ENCODE assay signal across 17 cellular contexts in the genomic region with DNA sequence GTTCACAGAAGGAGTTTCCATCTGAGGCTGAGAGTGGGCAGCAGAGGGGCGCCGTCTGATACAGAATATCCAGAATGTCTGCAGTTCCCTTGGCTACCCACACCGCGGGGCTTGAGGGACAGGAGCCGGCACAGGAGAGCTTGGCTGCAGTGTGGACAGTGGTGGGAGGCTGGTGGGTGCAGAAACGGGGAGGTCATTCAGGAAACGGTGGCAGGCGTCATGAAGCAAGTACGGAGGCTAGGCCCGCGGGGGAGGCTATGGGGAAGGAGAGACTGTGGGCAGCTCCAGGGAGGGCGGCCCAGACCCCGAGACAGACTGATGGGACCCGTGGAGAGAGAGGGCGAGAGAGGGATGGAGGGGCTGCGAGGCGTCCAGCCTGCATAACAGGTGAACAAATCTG. TPM values are rescaled to one million over a fixed set of nuclear protein-coding genes. Genes with fewer than 3 reads are reported as not detected.
DNase-seq lines count a peak whose midpoint lies in the region; ATAC-seq and TF ChIP-seq lines count a peak whose summit lies in the region.
"Had no signal": no experiment of that assay in that cellular context is flagged by ENCODE, and none has a peak within 500 bp of the region (broad histone marks: within the 10 kb centered on the region; RNA-seq: fewer than 3 reads in every experiment).

No MANE protein-coding gene starts in this region.

- no peak overlapping the region for H2BK5ac ChIP-seq in H9 (ENCODE audit: insufficient read length, low read length)

- ATAC-seq in WTC11 (peak; percentile 15; the same call in 1 of the 2 replicates), upper lobe of right lung (no peak), GM19467 (IDR thresholded peaks at IDR 0.05; ENCODE audit: unreplicated experiment) (no peak), HG02642 (IDR thresholded peaks at IDR 0.05; ENCODE audit: poor library complexity, unreplicated experiment) (no peak)

- H3K4me1 ChIP-seq in H9 (ENCODE audit: insufficient read depth, low read length) (no peaks in the 10 kb centered on the region), upper lobe of right lung (no peaks in the 10 kb centered on the region)
- H3K4me1 ChIP-seq: BE2C, HAP-1, SJSA1 had no signal

- H2BK20ac ChIP-seq in H9 (ENCODE audit: low read depth, low read length, poor library complexity, severe bottlenecking) = no peak overlapping the region

- no peak for TF ChIP-seq RAD21 in neural cell (conservative IDR thresholded peaks at IDR 0.05)

- no peak overlapping the region for H2AK5ac ChIP-seq in H9 (ENCODE audit: insufficient read length, low read length)

- no peaks in the 10 kb centered on the region for H3K79me1 ChIP-seq in H9 (ENCODE audit: insufficient read depth, low read depth, low read length, poor library complexity, severe bottlenecking)

- H3K4me3 Mint-ChIP-seq in H9 (no peak overlapping the region), WTC11 (no peak overlapping the region)
- H3K4me3 Mint-ChIP-seq: IgD-negative memory B cell had no signal

- H3K9me3 Mint-ChIP-seq in H9 (peaks cover 1 to 3% of the 10 kb centered on the region in 2 experiments; a peak in 2 of 5 replicates), WTC11 (peaks cover 8% of the 10 kb centered on the region)

- no peaks in the 10 kb centered on the region for H4K20me1 ChIP-seq in H9 (ENCODE audit: control insufficient read depth, insufficient read depth, insufficient read length)
- no peaks in the 10 kb centered on the region for H4K20me1 ChIP-seq in neural cell (ENCODE audit: insufficient read depth)

- TF ChIP-seq CTCF in H9 (conservative IDR thresholded peaks at IDR 0.05) (no peak), WTC11 (IDR thresholded peaks at IDR 0.05) (no peak), neural cell (IDR thresholded peaks at IDR 0.05; ENCODE audit: poor library complexity, severe bottlenecking) (no peak), upper lobe of right lung (IDR thresholded peaks at IDR 0.05) (no peak)

- no peak overlapping the region for H4K8ac ChIP-seq in H9 (replicated peaks; ENCODE audit: insufficient read length, low read depth, low read length)

- no peak overlapping the region for H3K27ac ChIP-seq in H9 (ENCODE audit: insufficient read length, low read depth, low read length)
- H3K27ac ChIP-seq in neural cell (ENCODE audit: low read length) = peak overlapping the region; percentile 86
- H3K27ac ChIP-seq in upper lobe of right lung = no peak overlapping the region
- H3K27ac ChIP-seq: SJSA1 had no signal

- H4K5ac ChIP-seq in H9 (ENCODE audit: insufficient read length, low read depth, low read length) = no peak overlapping the region

- H3K27me3 ChIP-seq in H9 (ENCODE audit: insufficient read depth, low read length) (no peaks in the 10 kb centered on the region; the same call in 1 of the 2 replicates), neural cell (ENCODE audit: insufficient read depth, low read depth, low read length) (no peaks in the 10 kb centered on the region), upper lobe of right lung (peaks cover 6% of the 10 kb centered on the region)
- H3K27me3 ChIP-seq: BE2C, SJSA1 had no signal

- H3K18ac ChIP-seq in H9 (ENCODE audit: insufficient read length, low read depth, low read length) = no peak overlapping the region

- no peak overlapping the region for H2BK120ac ChIP-seq in H9 (ENCODE audit: low read depth, low read length, poor library complexity, severe bottlenecking)

- no peak overlapping the region for H4K91ac ChIP-seq in H9 (ENCODE audit: insufficient read length, low read depth, low read length)

- no peak overlapping the region for H3K4ac ChIP-seq in H9 (ENCODE audit: low read depth, low read length)

- POLR2A ChIA-PET in WTC11 (lab: Charles Lee) = no interaction called here

- peaks cover 7% of the 10 kb centered on the region for H3K27me3 Mint-ChIP-seq in H9 (ENCODE audit: low read depth)
- peaks cover 5% of the 10 kb centered on the region for H3K27me3 Mint-ChIP-seq in WTC11 (ENCODE audit: low read depth)

- CTCF ChIA-PET in WTC11 (lab: Charles Lee) = interaction anchor here (0.7 to 3.2 kb wide), 7 partner anchors 20 to 261 kb away, joined by 3 to 20 read pairs (median 5); no protein-coding TSS in a partner anchor

- no peak overlapping the region for H2BK15ac ChIP-seq in H9 (ENCODE audit: low read depth, low read length)

- WGBS in H9 (ENCODE audit: extremely low coverage, insufficient read length, low lambda C conversion rate) = no CpG with 5 or more reads among the region's 17 CpGs

- TF ChIP-seq EP300 in neural cell (conservative IDR thresholded peaks at IDR 0.05; ENCODE audit: poor library complexity, severe bottlenecking) = no peak

- no peak overlapping the region for H3K9ac ChIP-seq in H9 (ENCODE audit: extremely low read depth, insufficient read length, low read length)
- peak overlapping the region; percentile 54 for H3K9ac ChIP-seq in neural cell (ENCODE audit: low read length)

- no peak overlapping the region for H3K14ac ChIP-seq in H9 (ENCODE audit: insufficient read depth, low read length)

- no peak overlapping the region for H3K23ac ChIP-seq in H9 (ENCODE audit: insufficient read length, low read depth, low read length)

- H3K36me3 ChIP-seq in neural cell (ENCODE audit: insufficient read depth, low read length) = no peaks in the 10 kb centered on the region
- no peaks in the 10 kb centered on the region for H3K36me3 ChIP-seq in upper lobe of right lung
- H3K36me3 ChIP-seq: BE2C, HAP-1, SJSA1 had no signal

- H3K4me1 Mint-ChIP-seq in H9 (peaks cover 25 to 30% of the 10 kb centered on the region in 2 experiments), WTC11 (peaks cover 30% of the 10 kb centered on the region)
- H3K4me1 Mint-ChIP-seq: IgD-negative memory B cell had no signal

- no peaks in the 10 kb centered on the region for H3K79me2 ChIP-seq in H9 (ENCODE audit: insufficient read depth, low read length)
- H3K79me2 ChIP-seq in neural cell (replicated peaks; ENCODE audit: insufficient read depth, low read length) = no peaks in the 10 kb centered on the region

- no peaks in the 10 kb centered on the region for H3K9me2 ChIP-seq in neural cell (ENCODE audit: insufficient read depth, low read length)

- H3T11ph ChIP-seq in H9 (ENCODE audit: low read length) = no peak overlapping the region

- no peak overlapping the region for H3K56ac ChIP-seq in H9 (ENCODE audit: insufficient read length, low read depth, low read length)

- H2AFZ ChIP-seq in H9 (ENCODE audit: low read length) = no peak overlapping the region
- H2AFZ ChIP-seq in neural cell (ENCODE audit: low read depth, low read length) = no peak overlapping the region

- DNase-seq in H9 = peak; percentile 36
- DNase-seq in WTC11 (ENCODE audit: low spot score) = no peak
- peak; percentile 52 for DNase-seq in upper lobe of right lung
- DNase-seq in SIG-M5 treated with dmso at 0.1 percent for 504 hours (lab: John Stamatoyannopoulos, UW; ENCODE audit: unreplicated experiment) = no peak
- DNase-seq: BE2C, DMS79, MV-4-11, NCI-H1105 treated with DMSO at 0.1 percent for 48 hours, NCI-H2081, NCI-H2171 treated with DMSO at 0.1 percent for 48 hours, NCI-H446 had no signal

- no peak overlapping the region for H2BK12ac ChIP-seq in H9 (ENCODE audit: insufficient read length, low read depth, low read length)

- H3K4me2 ChIP-seq in H9 (ENCODE audit: insufficient read depth, insufficient read length, low read length) = no peak overlapping the region
- H3K4me2 ChIP-seq in neural cell (ENCODE audit: low read length) = no peak overlapping the region

- no peaks in the 10 kb centered on the region for H3K23me2 ChIP-seq in H9 (ENCODE audit: insufficient read length, low read depth, low read length, poor library complexity, severe bottlenecking)

- H3K4me3 ChIP-seq in neural cell (ENCODE audit: low read length) (no peak overlapping the region), upper lobe of right lung (no peak overlapping the region)
- H3K4me3 ChIP-seq: HAP-1, SJSA1 had no signal

- H3K27ac Mint-ChIP-seq in H9 (no peak overlapping the region), WTC11 (no peak overlapping the region)
- H3K27ac Mint-ChIP-seq: IgD-negative memory B cell had no signal

- intact Hi-C loops in upper lobe of right lung (cut with DNase I) = no loop called here

- no peaks in the 10 kb centered on the region for H3K9me3 ChIP-seq in H9 (ENCODE audit: control insufficient read depth, low read depth, low read length)
- no peaks in the 10 kb centered on the region for H3K9me3 ChIP-seq in neural cell (ENCODE audit: low read length)
- H3K9me3 ChIP-seq in upper lobe of right lung = no peaks in the 10 kb centered on the region
- H3K9me3 ChIP-seq: BE2C, HAP-1, SJSA1 had no signal

- H3F3A ChIP-seq in neural cell (ENCODE audit: insufficient read depth, low read length, poor library complexity, severe bottlenecking) = no peaks in the 10 kb centered on the region

- peaks cover 0 to 4% (median 0%) of the 10 kb centered on the region in 3 experiments; a peak in 2 of 7 replicates for H3K36me3 Mint-ChIP-seq in H9 (ENCODE audit: insufficient read depth in 1 of 3, low read depth in 3 of 3)
- H3K36me3 Mint-ChIP-seq in WTC11 = 0 out of 2 replicates have a peak, but pooled peaks cover 2% of the 10 kb centered on the region

TF ChIP-seq in WTC11, 78 proteins besides CTCF, POLR2A, EP300 and RAD21 (continues in another document):
- no peak for TF ChIP-seq SP1 (CRISPR knock-in tag; conservative IDR thresholded peaks at IDR 0.05)
- TF ChIP-seq FOXK1 (CRISPR knock-in tag; IDR thresholded peaks at IDR 0.05) = no peak

TF ChIP-seq in neural cell, 6 proteins besides CTCF, POLR2A, EP300 and RAD21 (continues in another document):
- no peak for TF ChIP-seq EZH2 (IDR thresholded peaks at IDR 0.05; ENCODE audit: borderline replicate concordance, insufficient read depth, low read length, poor library complexity, severe bottlenecking)
- no peak for TF ChIP-seq TAF1 (IDR thresholded peaks at IDR 0.05; ENCODE audit: low read depth)
- no peak for TF ChIP-seq SMC3 (conservative IDR thresholded peaks at IDR 0.05; ENCODE audit: poor library complexity)
- TF ChIP-seq MXI1 (conservative IDR thresholded peaks at IDR 0.05; ENCODE audit: poor library complexity, severe bottlenecking) = no peak

RNA-seq across cellular contexts. Expression of a gene that starts 55.2 kb away (rescaled TPM):
- total RNA-seq in H9 (2021) = 46.1 and 46.4 TPM in 2 replicates
- 55.1 to 58.2 TPM (median 55.5 TPM) in 3 replicates for total RNA-seq in WTC11 (2021)
- 48.4 and 55.2 TPM in 2 replicates for polyA plus RNA-seq in neural cell
- 28.1 and 28.7 TPM in 2 replicates for polyA minus RNA-seq in neural cell
- 21.7 TPM for total RNA-seq in upper lobe of right lung

Comparison
In these comparisons a context has a peak if more than half of its experiments do, and no peak if none do; other contexts are left out.
1. DNase-seq: peak in H9 (single experiment) and upper lobe of right lung (single experiment); none in WTC11 (single experiment) and SIG-M5 treated with dmso at 0.1 percent for 504 hours (single experiment).